In the genomic region with DNA sequence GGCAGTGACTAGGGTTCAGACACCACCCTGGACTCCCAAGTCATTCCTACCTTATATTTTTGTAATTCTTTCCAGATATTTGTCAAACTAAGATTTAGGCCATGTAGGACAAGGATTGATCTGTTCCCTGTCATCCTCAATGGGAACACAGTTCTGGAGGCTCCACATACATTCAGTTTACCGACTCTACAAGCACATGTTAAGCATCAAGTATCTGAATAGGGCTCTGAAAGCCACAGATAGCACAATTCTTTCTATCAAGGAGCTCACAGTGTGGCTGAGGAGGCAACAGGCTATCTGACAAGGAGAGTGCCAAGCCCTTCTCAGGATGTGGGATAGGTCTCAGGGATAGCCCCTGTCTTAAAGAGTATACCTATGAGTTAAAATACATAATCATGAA, we compare ENCODE assay signal across 1 cellular context.
TF ChIP-seq lines count a peak whose summit lies in the region.

No MANE protein-coding gene starts in this region.

TF ChIP-seq in H1, 55 proteins besides CTCF, POLR2A, EP300 and RAD21:
- no peak for TF ChIP-seq MAX (IDR thresholded peaks at IDR 0.05)
- TF ChIP-seq FOSL1 (IDR thresholded peaks at IDR 0.05; ENCODE audit: insufficient read depth, low read depth, low read length): no peak
- TF ChIP-seq CHD1 (IDR thresholded peaks at IDR 0.05; ENCODE audit: low read depth, low read length): no peak
- TF ChIP-seq JUND (IDR thresholded peaks at IDR 0.05; ENCODE audit: low read length): no peak
- no peak for TF ChIP-seq SAP30 (IDR thresholded peaks at IDR 0.05; ENCODE audit: insufficient read depth, insufficient replicate concordance, low read length)
- TF ChIP-seq, protein P1, sequence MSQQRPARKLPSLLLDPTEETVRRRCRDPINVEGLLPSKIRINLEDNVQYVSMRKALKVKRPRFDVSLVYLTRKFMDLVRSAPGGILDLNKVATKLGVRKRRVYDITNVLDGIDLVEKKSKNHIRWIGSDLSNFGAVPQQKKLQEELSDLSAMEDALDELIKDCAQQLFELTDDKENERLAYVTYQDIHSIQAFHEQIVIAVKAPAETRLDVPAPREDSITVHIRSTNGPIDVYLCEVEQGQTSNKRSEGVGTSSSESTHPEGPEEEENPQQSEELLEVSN (IDR thresholded peaks at IDR 0.05): no peak
- no peak for TF ChIP-seq HDAC6 (IDR thresholded peaks at IDR 0.05; ENCODE audit: low read depth, low read length)
- TF ChIP-seq KDM4A (IDR thresholded peaks at IDR 0.05; ENCODE audit: low read depth, low read length, severe bottlenecking): no peak
- TF ChIP-seq RNF2 (IDR thresholded peaks at IDR 0.05; ENCODE audit: borderline replicate concordance, low read depth, low read length, missing control alignments, poor library complexity, severe bottlenecking): no peak
- TF ChIP-seq SIX5 (IDR thresholded peaks at IDR 0.05; ENCODE audit: low read depth, low read length): no peak
- TF ChIP-seq CEBPB (IDR thresholded peaks at IDR 0.05; ENCODE audit: low read depth, low read length): no peak
- no peak for TF ChIP-seq HDAC2 (IDR thresholded peaks at IDR 0.05; ENCODE audit: borderline replicate concordance in 1 of 2, low read depth in 2 of 2, low read length in 2 of 2)
- TF ChIP-seq POU5F1 (IDR thresholded peaks at IDR 0.05; ENCODE audit: low read depth, low read length): no peak
- no peak for TF ChIP-seq RBBP5 (IDR thresholded peaks at IDR 0.05; ENCODE audit: borderline replicate concordance, low read depth, low read length)
- TF ChIP-seq CBX8 (IDR thresholded peaks at IDR 0.05; ENCODE audit: borderline replicate concordance, low read depth, low read length): no peak
- TF ChIP-seq SRF (IDR thresholded peaks at IDR 0.05; ENCODE audit: low read depth, low read length): no peak
TF ChIP-seq in H1: peak in this region for 0.
